ENCODE assay signal across 2 cellular contexts in the genomic region with DNA sequence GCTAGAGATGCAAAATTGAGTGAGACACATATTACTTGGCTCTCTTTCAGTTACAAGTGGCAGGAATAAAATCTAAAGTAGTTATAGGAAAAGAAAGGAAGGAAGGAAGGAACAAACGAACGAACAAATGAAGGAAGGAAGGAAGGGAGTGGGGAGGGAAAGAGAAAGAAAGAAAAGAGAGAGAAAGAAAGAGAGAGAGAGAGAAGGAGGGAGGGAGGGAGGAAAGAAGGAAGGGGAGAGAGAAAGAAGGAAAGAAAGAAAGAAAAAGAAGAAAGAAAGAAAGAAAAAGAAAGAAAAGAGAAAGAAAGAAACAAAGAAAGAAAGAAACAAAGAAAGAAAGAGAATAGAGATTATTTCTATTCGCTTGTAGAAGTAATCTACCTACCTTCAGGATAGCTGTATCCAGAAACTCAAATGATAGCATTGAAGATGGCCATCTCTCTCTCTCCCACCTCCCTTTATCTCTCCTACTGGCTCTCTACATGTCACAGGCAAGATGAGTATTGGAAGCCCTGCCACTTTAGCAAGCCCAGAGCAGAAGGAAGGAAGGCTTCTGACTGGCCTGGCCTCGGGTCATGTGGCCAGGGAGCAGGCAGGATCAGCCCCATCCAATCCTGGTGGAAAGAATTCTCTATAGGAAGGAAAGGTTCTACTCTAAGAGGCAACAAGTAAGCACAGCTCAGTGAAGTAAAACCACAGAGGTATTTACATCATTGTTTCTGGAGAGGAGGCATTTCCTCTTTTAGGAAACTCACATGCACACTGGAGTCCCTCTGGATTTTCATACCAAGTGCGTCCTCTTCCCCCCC.
TF ChIP-seq lines count a peak whose summit lies in the region.

No MANE protein-coding gene starts in this region.

TF ChIP-seq in IMR-90, 13 proteins besides CTCF, POLR2A, EP300 and RAD21:
- TF ChIP-seq, protein P1, sequence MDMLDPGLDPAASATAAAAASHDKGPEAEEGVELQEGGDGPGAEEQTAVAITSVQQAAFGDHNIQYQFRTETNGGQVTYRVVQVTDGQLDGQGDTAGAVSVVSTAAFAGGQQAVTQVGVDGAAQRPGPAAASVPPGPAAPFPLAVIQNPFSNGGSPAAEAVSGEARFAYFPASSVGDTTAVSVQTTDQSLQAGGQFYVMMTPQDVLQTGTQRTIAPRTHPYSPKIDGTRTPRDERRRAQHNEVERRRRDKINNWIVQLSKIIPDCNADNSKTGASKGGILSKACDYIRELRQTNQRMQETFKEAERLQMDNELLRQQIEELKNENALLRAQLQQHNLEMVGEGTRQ (IDR thresholded peaks at IDR 0.05; ENCODE audit: low read depth, low read length), result 0 out of 2 replicates have a peak, but pooled peaks have one; percentile 4
- TF ChIP-seq SMC3 (IDR thresholded peaks at IDR 0.05; ENCODE audit: low read depth, low read length) (no peak), CEBPB (IDR thresholded peaks at IDR 0.05; ENCODE audit: low read depth, low read length) (no peak), ELK1 (IDR thresholded peaks at IDR 0.05; ENCODE audit: borderline replicate concordance, low read depth, low read length) (no peak)

TF ChIP-seq in GM12878, 131 proteins besides CTCF, POLR2A, EP300 and RAD21 (continued from another document):
- TF ChIP-seq PRDM15 (CRISPR knock-in tag; IDR thresholded peaks at IDR 0.05), result no peak
- 0 out of 2 replicates have a peak, but pooled peaks have one; percentile 29 for TF ChIP-seq IKZF1 (conservative IDR thresholded peaks at IDR 0.05)
- peak in 1 of 2 experiments; percentile 53; a peak in 2 of 4 replicates for TF ChIP-seq IKZF2 (IDR thresholded peaks at IDR 0.05)
- TF ChIP-seq SPI1 (IDR thresholded peaks at IDR 0.05; ENCODE audit: borderline replicate concordance, insufficient read depth, low read depth, low read length), result peak; percentile 86
- TF ChIP-seq MTA2 (IDR thresholded peaks at IDR 0.05; ENCODE audit: low read depth), result no peak
